8 cellular contexts compared by ENCODE assay signal in genomic region chr10:114172241-114172640, GRCh38. TPM values are rescaled to one million over a fixed set of nuclear protein-coding genes. Genes with fewer than 3 reads are reported as not detected.
DNase-seq lines count a peak whose midpoint lies in the region; ATAC-seq and TF ChIP-seq lines count a peak whose summit lies in the region.

No MANE protein-coding gene starts in this region.

- H3K4me1 ChIP-seq in skeletal muscle tissue (ENCODE audit: control insufficient read depth in 3 of 3, insufficient read depth in 3 of 3, low read length in 3 of 3), result peaks cover 2 to 12% (median 5%) of the 10 kb centered on the region in 3 donors

- H3K4me1 Mint-ChIP-seq in T-helper 17 cell, result peaks cover 42% of the 10 kb centered on the region

- H3K4me3 ChIP-seq in foreskin fibroblast (ENCODE audit: low read depth in 1 of 2, low read length in 2 of 2) (peak overlapping the region; percentile 97 to 98), skeletal muscle tissue (ENCODE audit: low read length in 3 of 3) (peak overlapping the region in 2 of 3 donors; percentile 95 to 96)

- no peak for TF ChIP-seq CTCF in foreskin fibroblast (IDR thresholded peaks at IDR 0.05; ENCODE audit: low read depth, low read length)

- H3K36me3 Mint-ChIP-seq in T-helper 17 cell (ENCODE audit: low read depth), result peaks cover 2% of the 10 kb centered on the region

- peak overlapping the region in 1 of 3 donors; percentile 44 for H3K9ac ChIP-seq in skeletal muscle tissue (ENCODE audit: low read depth in 1 of 3, low read length in 3 of 3)

- peak; percentile 27 for ATAC-seq in GM18861 (IDR thresholded peaks at IDR 0.05; ENCODE audit: unreplicated experiment)
- no peak for ATAC-seq in T-helper 17 cell
- ATAC-seq in HG02642 (IDR thresholded peaks at IDR 0.05; ENCODE audit: poor library complexity, unreplicated experiment), result no peak

- no peaks in the 10 kb centered on the region for H3K27me3 Mint-ChIP-seq in T-helper 17 cell

- peak overlapping the region; percentile 99 for H3K4me3 Mint-ChIP-seq in T-helper 17 cell

- H3K27ac ChIP-seq in skeletal muscle tissue (ENCODE audit: low read depth, low read length), result no peak overlapping the region

- peak overlapping the region; percentile 99 for H3K27ac Mint-ChIP-seq in T-helper 17 cell

- no peaks in the 10 kb centered on the region for H3K27me3 ChIP-seq in skeletal muscle tissue (ENCODE audit: control insufficient read depth in 3 of 3, insufficient read depth in 3 of 3, low read length in 3 of 3)

- no peak for DNase-seq in T-helper 17 cell
- DNase-seq in foreskin fibroblast, result peak in 1 of 2 donors; percentile 16
- DNase-seq in ureter (ENCODE audit: low spot score), result no peak
- DNase-seq in NCI-H524 treated with DMSO at 0.1 percent for 48 hours (lab: John Stamatoyannopoulos, UW), result no peak
- no peak for DNase-seq in NK-92 treated with Interleukin-12 subunit alpha and Interleukin-12 subunit beta, amount 100 ng/mL, for 24 hours (lab: John Stamatoyannopoulos, UW)

- H3K36me3 ChIP-seq in skeletal muscle tissue (ENCODE audit: control insufficient read depth in 3 of 3, insufficient read depth in 3 of 3, low read length in 3 of 3), result peaks cover 0 to 3% (median 0%) of the 10 kb centered on the region in 3 donors

- H3K9me3 ChIP-seq in T-helper 17 cell (ENCODE audit: control insufficient read depth, low read length, poor library complexity, severe bottlenecking), result no peaks in the 10 kb centered on the region
- peaks cover 0 to 3% (median 0%) of the 10 kb centered on the region in 3 donors for H3K9me3 ChIP-seq in skeletal muscle tissue (ENCODE audit: control insufficient read depth in 3 of 3, low read length in 3 of 3)

RNA-seq across cellular contexts. Expression of gene CCDC186, which starts 1.8 kb away (rescaled TPM):
- total RNA-seq in T-helper 17 cell, result 10 to 100 TPM; 44.8 to 47.6 TPM
- total RNA-seq in skeletal muscle tissue, result 9.4 TPM
- 30.7 TPM for total RNA-seq in ureter

RNA-seq across cellular contexts. Expression of gene TDRD1, which starts 6.9 kb away (rescaled TPM):
- under 1 TPM in 1 of 2 donors, not detected in 1; 0.20 TPM for total RNA-seq in T-helper 17 cell
- total RNA-seq in skeletal muscle tissue, result 0.52 TPM
- 0.23 TPM for total RNA-seq in ureter
